Comparison of ENCODE assay signal across 17 cellular contexts in genomic region chr5:179167871-179168451, GRCh38.
DNase-seq lines count a peak whose midpoint lies in the region; ATAC-seq and TF ChIP-seq lines count a peak whose summit lies in the region.
"Had no signal": no experiment of that assay in that cellular context is flagged by ENCODE, and none has a peak within 500 bp of the region (broad histone marks: within the 10 kb centered on the region; RNA-seq: fewer than 3 reads in every experiment).

No MANE protein-coding gene starts in this region.

- no peaks in the 10 kb centered on the region for H3F3A ChIP-seq in PC-3 (ENCODE audit: low read length, unreplicated experiment)

- no peak overlapping the region for H2AFZ ChIP-seq in PC-3 (ENCODE audit: low read length)

- H3K9ac ChIP-seq in PC-3 (ENCODE audit: low read length): no peak overlapping the region
- H3K9ac ChIP-seq: SK-N-SH had no signal

- 0 out of 2 replicates have a peak overlapping the region, but pooled peaks have one; percentile 66 for H3K4me2 ChIP-seq in PC-3 (ENCODE audit: low read length)
- H3K4me2 ChIP-seq: SK-N-SH had no signal

- no peak for ATAC-seq in activated T-cell treated with anti-CD3 and anti-CD28 coated beads, Interleukin-2, amount 50 U/mL, for 72 hours (replicated peaks in 1 of 2)
- ATAC-seq in PC-3 (no peak), sciatic nerve (no peak)

- no peaks in the 10 kb centered on the region for H3K36me3 ChIP-seq in PC-3 (ENCODE audit: low read depth, low read length)
- H3K36me3 ChIP-seq: ascending aorta, stomach had no signal

- H3K9me3 ChIP-seq in PC-3 (ENCODE audit: low read length): no peaks in the 10 kb centered on the region
- H3K9me3 ChIP-seq: ascending aorta, psoas muscle, SK-N-SH, stomach had no signal

- H3K9me3 Mint-ChIP-seq in activated T-cell treated with anti-CD3 and anti-CD28 coated beads, Interleukin-2, amount 50 U/mL, for 72 hours: no peaks in the 10 kb centered on the region
- H3K9me3 Mint-ChIP-seq in immature natural killer cell: no peaks in the 10 kb centered on the region
- H3K9me3 Mint-ChIP-seq in activated CD4-positive, alpha-beta T cell treated with anti-CD3 and anti-CD28 coated beads, Interleukin-2, amount 10 ng/mL, durations not matched to agents 7 days and 5 days: no peaks in the 10 kb centered on the region

- H3K4me3 Mint-ChIP-seq in activated T-cell treated with anti-CD3 and anti-CD28 coated beads, Interleukin-2, amount 50 U/mL, for 72 hours: peak overlapping the region; percentile 46 to 63
- H3K4me3 Mint-ChIP-seq in immature natural killer cell: peak overlapping the region in 4 of 5 donors; percentile 51 to 61 (median 52)
- H3K4me3 Mint-ChIP-seq in activated CD4-positive, alpha-beta T cell treated with anti-CD3 and anti-CD28 coated beads, Interleukin-2, amount 10 ng/mL, durations not matched to agents 7 days and 5 days: no peak overlapping the region
- H3K4me3 Mint-ChIP-seq: CD4-positive, CD25-positive, alpha-beta regulatory T cell had no signal

- CTCF ChIA-PET in PC-3 (lab: Charles Lee): interaction anchor here (0.8 kb wide), 1 partner anchor 236 kb away, joined by 3 read pairs; no protein-coding TSS in a partner anchor
- CTCF ChIA-PET in activated CD4-positive, alpha-beta T cell treated with anti-CD3 and anti-CD28 coated beads, Interleukin-2, amount 10 ng/mL, durations not matched to agents 7 days and 5 days (lab: Charles Lee): no interaction called here

- TF ChIP-seq CTCF in PC-3 (conservative IDR thresholded peaks at IDR 0.05; ENCODE audit: low read depth, low read length): no peak

- intact Hi-C loops in PC-3 (cut with micrococcal nuclease) (loop anchor here (5.0 kb wide), 1 partner anchor 324 kb away; no protein-coding TSS in a partner anchor), sciatic nerve (cut with DNase I) (loop anchor here (5.0 to 10.0 kb wide), 2 partner anchors 177 to 329 kb away; partner anchors contain the start of gene ADAMTS2)

- no peak overlapping the region for H3K27ac ChIP-seq in PC-3 (ENCODE audit: low read length)
- H3K27ac ChIP-seq: ascending aorta, psoas muscle had no signal

- H4K20me1 ChIP-seq in PC-3 (ENCODE audit: low read length): no peaks in the 10 kb centered on the region

- no peak overlapping the region for H3K4me3 ChIP-seq in PC-3 (ENCODE audit: low read length)

- no peaks in the 10 kb centered on the region for H3K27me3 ChIP-seq in PC-3 (ENCODE audit: low read length)
- H3K27me3 ChIP-seq: ascending aorta had no signal

- H3K27me3 Mint-ChIP-seq in activated T-cell treated with anti-CD3 and anti-CD28 coated beads, Interleukin-2, amount 50 U/mL, for 72 hours (ENCODE audit: low read depth): peaks cover 6% of the 10 kb centered on the region
- H3K27me3 Mint-ChIP-seq in immature natural killer cell (ENCODE audit: low read depth in 3 of 3): peaks cover 0 to 3% (median 0%) of the 10 kb centered on the region in 3 donors
- no peaks in the 10 kb centered on the region for H3K27me3 Mint-ChIP-seq in activated CD4-positive, alpha-beta T cell treated with anti-CD3 and anti-CD28 coated beads, Interleukin-2, amount 10 ng/mL, durations not matched to agents 7 days and 5 days
- H3K27me3 Mint-ChIP-seq: CD4-positive, CD25-positive, alpha-beta regulatory T cell had no signal

- H3K79me2 ChIP-seq in PC-3 (ENCODE audit: low read length): no peaks in the 10 kb centered on the region

- peaks cover 7% of the 10 kb centered on the region for H3K4me1 Mint-ChIP-seq in activated T-cell treated with anti-CD3 and anti-CD28 coated beads, Interleukin-2, amount 50 U/mL, for 72 hours (ENCODE audit: low read depth)
- H3K4me1 Mint-ChIP-seq in immature natural killer cell: peaks cover 3 to 7% of the 10 kb centered on the region in 2 donors
- H3K4me1 Mint-ChIP-seq in activated CD4-positive, alpha-beta T cell treated with anti-CD3 and anti-CD28 coated beads, Interleukin-2, amount 10 ng/mL, durations not matched to agents 7 days and 5 days: no peaks in the 10 kb centered on the region

- no peaks in the 10 kb centered on the region for H3K36me3 Mint-ChIP-seq in activated T-cell treated with anti-CD3 and anti-CD28 coated beads, Interleukin-2, amount 50 U/mL, for 72 hours (ENCODE audit: insufficient read depth in 2 of 2)
- no peaks in the 10 kb centered on the region for H3K36me3 Mint-ChIP-seq in immature natural killer cell
- H3K36me3 Mint-ChIP-seq in activated CD4-positive, alpha-beta T cell treated with anti-CD3 and anti-CD28 coated beads, Interleukin-2, amount 10 ng/mL, durations not matched to agents 7 days and 5 days (ENCODE audit: low read depth): no peaks in the 10 kb centered on the region
- H3K36me3 Mint-ChIP-seq: CD4-positive, CD25-positive, alpha-beta regulatory T cell had no signal

- H3K4me1 ChIP-seq in PC-3 (ENCODE audit: insufficient read depth, low read length): no peaks in the 10 kb centered on the region
- H3K4me1 ChIP-seq: psoas muscle had no signal

- BruUV-seq in PC-3 (replicated peaks; lab: Mats Ljungman, UMichigan): no TSS peak

- no peak overlapping the region for H3K27ac Mint-ChIP-seq in activated T-cell treated with anti-CD3 and anti-CD28 coated beads, Interleukin-2, amount 50 U/mL, for 72 hours
- no peak overlapping the region for H3K27ac Mint-ChIP-seq in immature natural killer cell
- H3K27ac Mint-ChIP-seq in activated CD4-positive, alpha-beta T cell treated with anti-CD3 and anti-CD28 coated beads, Interleukin-2, amount 10 ng/mL, durations not matched to agents 7 days and 5 days: no peak overlapping the region
- H3K27ac Mint-ChIP-seq: CD4-positive, CD25-positive, alpha-beta regulatory T cell had no signal

- DNase-seq in activated T-cell treated with anti-CD3 and anti-CD28 coated beads, Interleukin-2, amount 50 U/mL, for 72 hours: no peak
- no peak for DNase-seq in activated T-cell treated with anti-CD3 and anti-CD28 coated beads, Interleukin-2, amount 50 U/mL, for 1 hour
- DNase-seq in PC-3 (no peak), immature natural killer cell (no peak), sciatic nerve (ENCODE audit: low spot score) (peak; percentile 59), RKO (ENCODE audit: low spot score) (no peak), NCI-H345 treated with DMSO at 0.1 percent for 48 hours (lab: John Stamatoyannopoulos, UW; ENCODE audit: unreplicated experiment) (no peak)
- DNase-seq in activated CD4-positive, alpha-beta T cell treated with anti-CD3 and anti-CD28 coated beads, Interleukin-2, amount 10 ng/mL, durations not matched to agents 7 days and 5 days: no peak
- DNase-seq: activated CD4-positive, alpha-beta T cell treated with anti-CD3 and anti-CD28 coated beads, Interleukin-2, amount 50 U/mL, for 4 hours; DND-41; NCI-H1105; stimulated activated CD4-positive, alpha-beta T cell treated with anti-CD3 and anti-CD28 coated beads, Interleukin-15, amount 100 ng/mL, for 24 hours; stomach had no signal

- no peaks in the 10 kb centered on the region for H3K9me2 ChIP-seq in PC-3 (replicated peaks; ENCODE audit: low read length)
- H3K9me2 ChIP-seq: SK-N-SH had no signal

- POLR2A ChIA-PET in PC-3 (lab: Charles Lee; ENCODE audit: unreplicated experiment): no interaction called here
- POLR2A ChIA-PET in activated CD4-positive, alpha-beta T cell treated with anti-CD3 and anti-CD28 coated beads, Interleukin-2, amount 10 ng/mL, durations not matched to agents 7 days and 5 days (lab: Charles Lee): interaction anchor here (0.7 kb wide), 1 partner anchor 518 kb away, joined by 3 read pairs; no protein-coding TSS in a partner anchor
